ENCODE assay signal across 7 cellular contexts in genomic region chr1:27025718-27026117, GRCh38. TPM values are rescaled to one million over a fixed set of nuclear protein-coding genes. Genes with fewer than 3 reads are reported as not detected.
"Had no signal": no experiment of that assay in that cellular context is flagged by ENCODE, and none has a peak within 500 bp of the region (broad histone marks: within the 10 kb centered on the region; RNA-seq: fewer than 3 reads in every experiment).

No MANE protein-coding gene starts in this region.

- ATAC-seq: GM12878 had no signal

- FAIRE-seq: GM12878, GM12891, GM12892, GM18507, GM19239 had no signal

- H3K4me3 ChIP-seq: GM12878 had no signal

- DNase-seq: GDM1, GF-D8 had no signal

RNA-seq across cellular contexts. Expression of gene TRNP1, which starts 32.2 kb away (rescaled TPM):
- polyA plus RNA-seq: GM12878 had no signal
